16 cellular contexts compared by ENCODE assay signal in genomic region chr4:26525751-26526150, GRCh38. TPM values are rescaled to one million over a fixed set of nuclear protein-coding genes. Genes with fewer than 3 reads are reported as not detected.
"Had no signal": no experiment of that assay in that cellular context is flagged by ENCODE, and none has a peak within 500 bp of the region (broad histone marks: within the 10 kb centered on the region; RNA-seq: fewer than 3 reads in every experiment).

No MANE protein-coding gene starts in this region.

- H3K4me1 ChIP-seq: heart right ventricle, left ventricle myocardium inferior, transverse colon had no signal

- H3K4me1 Mint-ChIP-seq: stimulated activated memory B cell treated with anti-CD40 and anti-IgM and Interleukin-4, amounts not matched to agents 10 μg/mL and 1 μg/mL and 100 μg/mL, for 72 hours had no signal

- ATAC-seq: activated naive CD4-positive, alpha-beta T cell treated with anti-CD3 and anti-CD28 coated beads, Interleukin-2, amount 50 U/mL, for 72 hours; heart right ventricle; right cardiac atrium; stimulated activated memory B cell treated with anti-CD40 and anti-IgM and Interleukin-4, amounts not matched to agents 10 μg/mL and 1 μg/mL and 100 μg/mL, for 72 hours had no signal

- H3K36me3 ChIP-seq: brain microvascular endothelial cell, heart right ventricle, left ventricle myocardium inferior, neutrophil, transverse colon had no signal

- H3K27me3 ChIP-seq: brain microvascular endothelial cell, heart right ventricle, neutrophil, transverse colon had no signal

- DNase-seq: activated effector memory CD4-positive, alpha-beta T cell treated with anti-CD3 and anti-CD28 coated beads, Interleukin-2, amount 50 U/mL, for 16 hours; activated T-cell treated with anti-CD3 and anti-CD28 coated beads, Interleukin-2, amount 50 U/mL, for 1 hour; amniotic stem cell; heart right ventricle; left ventricle myocardium inferior; right cardiac atrium; transverse colon had no signal

- H3K27ac ChIP-seq: brain microvascular endothelial cell, heart right ventricle, left ventricle myocardium inferior, neutrophil, transverse colon had no signal

- H3K4me3 Mint-ChIP-seq: stimulated activated memory B cell treated with anti-CD40 and anti-IgM and Interleukin-4, amounts not matched to agents 10 μg/mL and 1 μg/mL and 100 μg/mL, for 72 hours had no signal

- H3K36me3 Mint-ChIP-seq: activated naive CD4-positive, alpha-beta T cell treated with anti-CD3 and anti-CD28 coated beads, Interleukin-2, amount 50 U/mL, for 72 hours; stimulated activated memory B cell treated with anti-CD40 and anti-IgM and Interleukin-4, amounts not matched to agents 10 μg/mL and 1 μg/mL and 100 μg/mL, for 72 hours had no signal

- H3K4me3 ChIP-seq: heart right ventricle, left ventricle myocardium inferior, transverse colon had no signal

- H3K9me3 Mint-ChIP-seq: activated naive CD4-positive, alpha-beta T cell treated with anti-CD3 and anti-CD28 coated beads, Interleukin-2, amount 50 U/mL, for 72 hours; stimulated activated memory B cell treated with anti-CD40 and anti-IgM and Interleukin-4, amounts not matched to agents 10 μg/mL and 1 μg/mL and 100 μg/mL, for 72 hours had no signal

- H3K27ac Mint-ChIP-seq: activated naive CD4-positive, alpha-beta T cell treated with anti-CD3 and anti-CD28 coated beads, Interleukin-2, amount 50 U/mL, for 72 hours; stimulated activated memory B cell treated with anti-CD40 and anti-IgM and Interleukin-4, amounts not matched to agents 10 μg/mL and 1 μg/mL and 100 μg/mL, for 72 hours had no signal

- H3K9me3 ChIP-seq: neutrophil, transverse colon had no signal

RNA-seq across cellular contexts. Expression of gene CCKAR, which starts 35.5 kb away (rescaled TPM):
- total RNA-seq: activated naive CD4-positive, alpha-beta T cell treated with anti-CD3 and anti-CD28 coated beads, Interleukin-2, amount 50 U/mL, for 72 hours; frontal cortex; heart right ventricle; left ventricle myocardium inferior; mesenteric fat pad; posterior vena cava; subcutaneous adipose tissue; T-helper 2 cell treated with Interferon-gamma antibody and Interleukin-4, amounts not matched to agents 100 ng/mL and 5 ng/mL, for 36 hours had no signal
- polyA plus RNA-seq: heart right ventricle, right cardiac atrium had no signal
